1 cellular context compared by ENCODE assay signal in genomic region chr17:3667366-3668278, GRCh38.
TF ChIP-seq lines count a peak whose summit lies in the region.

No MANE protein-coding gene starts in this region.

TF ChIP-seq in IMR-90, 13 proteins besides CTCF, POLR2A, EP300 and RAD21:
- TF ChIP-seq RCOR1 (IDR thresholded peaks at IDR 0.05; ENCODE audit: insufficient replicate concordance, low read length) = no peak
- TF ChIP-seq MAFK (IDR thresholded peaks at IDR 0.05; ENCODE audit: low read depth, low read length) = no peak
- TF ChIP-seq ELK1 (IDR thresholded peaks at IDR 0.05; ENCODE audit: borderline replicate concordance, low read depth, low read length) = no peak
- no peak for TF ChIP-seq CEBPB (IDR thresholded peaks at IDR 0.05; ENCODE audit: low read depth, low read length)
- TF ChIP-seq MAZ (IDR thresholded peaks at IDR 0.05; ENCODE audit: borderline replicate concordance, low read depth, low read length) = peak; percentile 95
- TF ChIP-seq RFX5 (IDR thresholded peaks at IDR 0.05; ENCODE audit: low read depth, low read length) = no peak
- TF ChIP-seq USF2 (IDR thresholded peaks at IDR 0.05; ENCODE audit: low read depth, low read length) = no peak
- TF ChIP-seq CHD1 (IDR thresholded peaks at IDR 0.05; ENCODE audit: low read depth, low read length) = no peak
- peak; percentile 78; the same call in 1 of the 2 replicates for TF ChIP-seq MXI1 (IDR thresholded peaks at IDR 0.05; ENCODE audit: borderline replicate concordance, low read depth, low read length)
- TF ChIP-seq SMC3 (IDR thresholded peaks at IDR 0.05; ENCODE audit: low read depth, low read length) = 0 out of 2 replicates have a peak, but pooled peaks have one; percentile 1
- TF ChIP-seq BHLHE40 (IDR thresholded peaks at IDR 0.05; ENCODE audit: low read depth, low read length) = peak; percentile 23; the same call in 1 of the 2 replicates
- TF ChIP-seq FOS (IDR thresholded peaks at IDR 0.05; ENCODE audit: low read depth, low read length) = peak; percentile 56; the same call in 1 of the 2 replicates
- no peak for TF ChIP-seq NFE2L2 (IDR thresholded peaks at IDR 0.05; ENCODE audit: low read depth, low read length)
